In the genomic region with DNA sequence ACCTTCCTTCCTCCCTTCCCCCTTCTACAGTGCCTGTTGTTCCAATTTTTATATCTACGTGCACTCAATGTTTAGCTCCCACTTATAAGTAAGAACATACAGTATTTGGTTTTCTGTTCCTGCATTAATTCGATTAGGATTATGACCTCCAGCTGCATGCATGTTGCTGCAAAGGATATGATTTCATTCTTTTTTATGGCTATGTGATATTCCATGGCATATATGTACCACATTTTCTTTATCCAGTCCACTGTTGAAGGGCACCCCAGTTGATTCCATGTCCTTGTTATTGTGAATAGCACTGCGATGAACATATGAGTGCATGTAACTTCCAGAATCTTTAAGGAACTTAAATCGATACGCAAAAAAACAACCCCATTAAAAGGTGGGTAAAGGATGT, we compare ENCODE assay signal across 9 cellular contexts. TPM values are rescaled to one million over a fixed set of nuclear protein-coding genes. Genes with fewer than 3 reads are reported as not detected.
"Had no signal": no experiment of that assay in that cellular context is flagged by ENCODE, and none has a peak within 500 bp of the region (broad histone marks: within the 10 kb centered on the region; RNA-seq: fewer than 3 reads in every experiment).

No MANE protein-coding gene starts in this region.

- H3K36me3 Mint-ChIP-seq: IgD-negative memory B cell had no signal

- ATAC-seq: HepG2 had no signal

- H3K9me3 Mint-ChIP-seq: IgD-negative memory B cell had no signal

- H3K27me3 Mint-ChIP-seq: IgD-negative memory B cell had no signal

- H3K4me3 Mint-ChIP-seq: IgD-negative memory B cell had no signal

- DNase-seq: IMR-90, KBM-7, KG1 had no signal

- H3K4me1 Mint-ChIP-seq: IgD-negative memory B cell had no signal

- H3K27ac ChIP-seq: HL-60 had no signal

- H3K27ac Mint-ChIP-seq: IgD-negative memory B cell had no signal

- FAIRE-seq: HepG2, HTR-8/SVneo had no signal

RNA-seq across cellular contexts. Expression of gene GNG11, which starts 42.7 kb away (rescaled TPM):
- total RNA-seq: HepG2, HT-29 had no signal
- polyA plus RNA-seq: HepG2 had no signal

RNA-seq across cellular contexts. Expression of gene GNGT1, which starts 57.9 kb away (rescaled TPM):
- total RNA-seq: HepG2, HT-29, HT1080, IMR-90 had no signal
- polyA plus RNA-seq: HepG2, IgD-negative memory B cell, IMR-90 had no signal
